In genomic region chr9:77847626-77848025, GRCh38 we compare ENCODE assay signal across 10 cellular contexts.
DNase-seq lines count a peak whose midpoint lies in the region; ATAC-seq and TF ChIP-seq lines count a peak whose summit lies in the region.
"Had no signal": no experiment of that assay in that cellular context is flagged by ENCODE, and none has a peak within 500 bp of the region (broad histone marks: within the 10 kb centered on the region; RNA-seq: fewer than 3 reads in every experiment).

No MANE protein-coding gene starts in this region.

- H3K36me3 Mint-ChIP-seq in activated CD4-positive, alpha-beta T cell treated with anti-CD3 and anti-CD28 coated beads for 36 hours (ENCODE audit: low read depth): no peaks in the 10 kb centered on the region
- no peaks in the 10 kb centered on the region for H3K36me3 Mint-ChIP-seq in T-helper 17 cell (ENCODE audit: low read depth)

- ATAC-seq in activated CD4-positive, alpha-beta T cell treated with anti-CD3 and anti-CD28 coated beads for 36 hours: no peak
- no peak for ATAC-seq in T-helper 17 cell
- ATAC-seq in gastroesophageal sphincter: no peak
- ATAC-seq in GM18505 (IDR thresholded peaks at IDR 0.05; ENCODE audit: unreplicated experiment): no peak

- 61 to 78% methylated on average over 1 to 2 of the region's 2 CpGs for WGBS in gastroesophageal sphincter (ENCODE audit: low coverage in 1 of 2), 2 donors
- 52 to 72% (median 60%) methylated on average over 2 of the region's 2 CpGs for whole genome bisulfite sequencing in stomach, 5 donors

- POLR2A ChIA-PET in activated CD4-positive, alpha-beta T cell treated with anti-CD3 and anti-CD28 coated beads for 36 hours (lab: Charles Lee): no interaction called here

- no peaks in the 10 kb centered on the region for H3K9me3 Mint-ChIP-seq in activated CD4-positive, alpha-beta T cell treated with anti-CD3 and anti-CD28 coated beads for 36 hours (ENCODE audit: low read depth)
- H3K9me3 Mint-ChIP-seq: activated T-helper 2 cell treated with anti-CD3 and anti-CD28 coated beads, Interferon-gamma antibody, Interleukin-2, Interleukin-4, amounts not matched to agents 10 μg/mL and 5 μg/mL and 100 μg/mL, durations not matched to agents 14 hours and 24 hours and 36 hours had no signal

- H3K4me3 Mint-ChIP-seq in activated CD4-positive, alpha-beta T cell treated with anti-CD3 and anti-CD28 coated beads for 36 hours: no peak overlapping the region
- no peak overlapping the region for H3K4me3 Mint-ChIP-seq in T-helper 17 cell

- H3K27ac Mint-ChIP-seq in activated CD4-positive, alpha-beta T cell treated with anti-CD3 and anti-CD28 coated beads for 36 hours: no peak overlapping the region
- peak overlapping the region; percentile 82 for H3K27ac Mint-ChIP-seq in T-helper 17 cell

- H3K4me1 Mint-ChIP-seq in activated CD4-positive, alpha-beta T cell treated with anti-CD3 and anti-CD28 coated beads for 36 hours: peaks cover 25% of the 10 kb centered on the region
- peaks cover 35% of the 10 kb centered on the region for H3K4me1 Mint-ChIP-seq in T-helper 17 cell

- CTCF ChIA-PET in activated CD4-positive, alpha-beta T cell treated with anti-CD3 and anti-CD28 coated beads for 36 hours (lab: Charles Lee): interaction anchor here (0.9 to 1.1 kb wide), 3 partner anchors 8 to 9 kb away, joined by 3 read pairs; no protein-coding TSS in a partner anchor

- intact Hi-C loops in activated CD4-positive, alpha-beta T cell treated with anti-CD3 and anti-CD28 coated beads for 36 hours (cut with DNase I, micrococcal nuclease): loop anchor here in 1 of 2 experiments (10.0 kb wide), 1 partner anchor 277 kb away; no protein-coding TSS in a partner anchor
- intact Hi-C loops in stomach (cut with DNase I; ENCODE audit: low total_unique reads): no loop called here

- TF ChIP-seq CTCF in gastroesophageal sphincter (IDR thresholded peaks at IDR 0.05) (no peak), stomach (IDR thresholded peaks at IDR 0.05) (no peak), foreskin fibroblast (IDR thresholded peaks at IDR 0.05; ENCODE audit: low read depth, low read length) (no peak)

- no peaks in the 10 kb centered on the region for H3K27me3 ChIP-seq in gastroesophageal sphincter
- H3K27me3 ChIP-seq in stomach: no peaks in the 10 kb centered on the region

- H3K9me3 ChIP-seq in T-helper 17 cell (ENCODE audit: control insufficient read depth, low read length, poor library complexity, severe bottlenecking) (no peaks in the 10 kb centered on the region), gastroesophageal sphincter (no peaks in the 10 kb centered on the region), stomach (no peaks in the 10 kb centered on the region)

- H3K4me3 ChIP-seq in gastroesophageal sphincter (no peak overlapping the region), stomach (no peak overlapping the region), foreskin fibroblast (ENCODE audit: low read depth in 1 of 2, low read length in 2 of 2) (no peak overlapping the region)

- TF ChIP-seq EP300 in gastroesophageal sphincter (IDR thresholded peaks at IDR 0.05) (no peak), stomach (IDR thresholded peaks at IDR 0.05) (no peak)

- TF ChIP-seq POLR2A in gastroesophageal sphincter (IDR thresholded peaks at IDR 0.05): no peak
- TF ChIP-seq POLR2A in stomach (IDR thresholded peaks at IDR 0.05): no peak
- TF ChIP-seq POLR2A in GM18505 (IDR thresholded peaks at IDR 0.05; ENCODE audit: borderline replicate concordance, extremely low read depth, insufficient read depth, insufficient read length): no peak

- no peaks in the 10 kb centered on the region for H3K27me3 Mint-ChIP-seq in activated CD4-positive, alpha-beta T cell treated with anti-CD3 and anti-CD28 coated beads for 36 hours
- H3K27me3 Mint-ChIP-seq in T-helper 17 cell: no peaks in the 10 kb centered on the region

- no peaks in the 10 kb centered on the region for H3K36me3 ChIP-seq in gastroesophageal sphincter
- no peaks in the 10 kb centered on the region for H3K36me3 ChIP-seq in stomach

- DNase-seq in activated CD4-positive, alpha-beta T cell treated with anti-CD3 and anti-CD28 coated beads for 36 hours: peak; percentile 13
- DNase-seq in activated CD4-positive, alpha-beta T cell treated with anti-CD3 and anti-CD28 coated beads, Interleukin-2, amount 50 U/mL, for 48 hours: no peak
- DNase-seq in T-helper 17 cell: no peak
- no peak for DNase-seq in stomach
- no peak for DNase-seq in foreskin fibroblast
- DNase-seq in occipital lobe (lab: John Stamatoyannopoulos, UW): no peak
- DNase-seq: activated CD4-positive, CD25-positive, alpha-beta regulatory T cell treated with anti-CD3 and anti-CD28 coated beads, Interleukin-2, amount 50 U/mL, for 72 hours had no signal

- peaks cover 3 to 70% (median 28%) of the 10 kb centered on the region in 3 donors for H3K4me1 ChIP-seq in gastroesophageal sphincter
- H3K4me1 ChIP-seq in stomach: peaks cover 33 to 86% (median 50%) of the 10 kb centered on the region in 4 donors

- H3K27ac ChIP-seq in gastroesophageal sphincter (peak overlapping the region; percentile 4 to 80 (median 73)), stomach (peak overlapping the region; percentile 22 to 79 (median 61))
